17 cellular contexts compared by ENCODE assay signal in genomic region chr2:239387811-239388210, GRCh38. TPM values are rescaled to one million over a fixed set of nuclear protein-coding genes. Genes with fewer than 3 reads are reported as not detected.
DNase-seq lines count a peak whose midpoint lies in the region; ATAC-seq, FAIRE-seq and TF ChIP-seq lines count a peak whose summit lies in the region.
"Had no signal": no experiment of that assay in that cellular context is flagged by ENCODE, and none has a peak within 500 bp of the region (broad histone marks: within the 10 kb centered on the region; RNA-seq: fewer than 3 reads in every experiment).

No MANE protein-coding gene starts in this region.

- TF ChIP-seq RAD21 in IMR-90 (IDR thresholded peaks at IDR 0.05; ENCODE audit: low read length) (no peak), HepG2 (CRISPR knock-in tag; IDR thresholded peaks at IDR 0.05) (no peak)

- intact Hi-C loops in IMR-90 (cut with micrococcal nuclease) (no loop called here), HepG2 (cut with micrococcal nuclease; ENCODE audit: unreplicated experiment) (no loop called here), aorta (cut with DNase I) (no loop called here)

- no peak for TF ChIP-seq CTCF in IMR-90 (conservative IDR thresholded peaks at IDR 0.05; ENCODE audit: low read depth, low read length)
- no peak for TF ChIP-seq CTCF in HepG2 (CRISPR knock-in tag; IDR thresholded peaks at IDR 0.05)
- no peak for TF ChIP-seq CTCF in osteoblast (IDR thresholded peaks at IDR 0.05; ENCODE audit: extremely low read depth, low read depth, low read length)

- H3K79me2 ChIP-seq in HepG2 (ENCODE audit: insufficient read depth, low read length) (peaks cover 44% of the 10 kb centered on the region), osteoblast (ENCODE audit: insufficient read depth, low read length) (peaks cover 23% of the 10 kb centered on the region)

- in situ Hi-C loops in IMR-90 (cut with MboI; ENCODE audit: low sequenced_read_pairs) = no loop called here
- in situ Hi-C loops in HepG2 (cut with HindIII; ENCODE audit: extremely low pct_ligation_motif_present, low pct_unique_long_range_greater_than_20kb) = no loop called here

- ATAC-seq in IMR-90 (ENCODE audit: low read depth) (no peak), HepG2 (no peak), aorta (ENCODE audit: low FRiP score) (no peak), HG02642 (IDR thresholded peaks at IDR 0.05; ENCODE audit: poor library complexity, unreplicated experiment) (no peak)

- peaks cover 2% of the 10 kb centered on the region; the same call in 1 of the 2 replicates for H3K4me1 ChIP-seq in IMR-90 (ENCODE audit: control insufficient read depth, insufficient read depth, low read length)
- H3K4me1 ChIP-seq in HepG2 (ENCODE audit: insufficient read depth, low read length) = no peaks in the 10 kb centered on the region
- H3K4me1 ChIP-seq in osteoblast (ENCODE audit: insufficient read depth, low read length) = no peaks in the 10 kb centered on the region
- H3K4me1 ChIP-seq in aorta (ENCODE audit: control insufficient read depth in 1 of 2, insufficient read depth in 2 of 2, low read length in 2 of 2) = no peaks in the 10 kb centered on the region
- H3K4me1 ChIP-seq: HAP-1 had no signal

- no peak overlapping the region for H3K4ac ChIP-seq in IMR-90 (ENCODE audit: low read depth, low read length)

- FAIRE-seq in HepG2 (lab: Jason Lieb, UNC) = no peak
- FAIRE-seq: GM19239, H1, HTR-8/SVneo had no signal

- DNase-seq in IMR-90 = no peak
- DNase-seq in HepG2 (ENCODE audit: low spot score) = no peak
- DNase-seq in osteoblast (ENCODE audit: insufficient read length, low spot score, missing footprints) = peak; percentile 65
- peak; percentile 30 to 60 for DNase-seq in aorta
- DNase-seq in activated CD4-positive, CD25-positive, alpha-beta regulatory T cell treated with anti-CD3 and anti-CD28 coated beads, Interleukin-2, amount 50 U/mL, for 72 hours = no peak
- no peak for DNase-seq in GF-D8 (lab: John Stamatoyannopoulos, UW)
- DNase-seq: 8988T; CD4-positive, alpha-beta memory T cell; DMS153; DMS79; GDM1 had no signal

- H2BK120ac ChIP-seq in IMR-90 (ENCODE audit: low read depth, low read length) = no peak overlapping the region

- H2AFZ ChIP-seq in IMR-90 (replicated peaks; ENCODE audit: low read length, poor library complexity) (peak overlapping the region; percentile 51), HepG2 (ENCODE audit: low read length) (no peak overlapping the region), osteoblast (ENCODE audit: low read length) (no peak overlapping the region)

- H3K9me3 ChIP-seq in IMR-90 (ENCODE audit: control insufficient read depth, insufficient read depth, low read length) = no peaks in the 10 kb centered on the region
- no peaks in the 10 kb centered on the region for H3K9me3 ChIP-seq in HepG2 (ENCODE audit: low read length)
- no peaks in the 10 kb centered on the region for H3K9me3 ChIP-seq in osteoblast (ENCODE audit: low read depth, low read length)
- no peaks in the 10 kb centered on the region for H3K9me3 ChIP-seq in aorta (ENCODE audit: control insufficient read depth, low read length)
- H3K9me3 ChIP-seq: HAP-1 had no signal

- dilution Hi-C loops in IMR-90 (cut with HindIII; ENCODE audit: low sequenced_read_pairs, unreplicated experiment) = no loop called here

- H2AK9ac ChIP-seq in IMR-90 (replicated peaks; ENCODE audit: low read depth, low read length, poor library complexity) = no peak overlapping the region

- TF ChIP-seq POLR2A in IMR-90 (IDR thresholded peaks at IDR 0.05; ENCODE audit: low read depth, low read length) = no peak
- no peak for TF ChIP-seq POLR2A in HepG2 (IDR thresholded peaks at IDR 0.05; ENCODE audit: insufficient read depth in 1 of 2, low read depth in 2 of 2, low read length in 2 of 2)

- H4K91ac ChIP-seq in IMR-90 (ENCODE audit: insufficient read depth, low read depth, low read length) = no peak overlapping the region

- H3K27ac ChIP-seq in IMR-90 (ENCODE audit: insufficient read depth, low read length) = no peak overlapping the region
- H3K27ac ChIP-seq in HepG2 (ENCODE audit: extremely low read length, insufficient read depth, low read length) = no peak overlapping the region
- no peak overlapping the region for H3K27ac ChIP-seq in osteoblast (ENCODE audit: low read depth, low read length)
- H3K27ac ChIP-seq in aorta (ENCODE audit: low read depth in 1 of 2, low read length in 2 of 2) = no peak overlapping the region
- H3K27ac ChIP-seq: BLaER1 had no signal

- no peak overlapping the region for H3K23ac ChIP-seq in IMR-90 (ENCODE audit: low read depth, low read length)

- no peak overlapping the region for H3K56ac ChIP-seq in IMR-90 (ENCODE audit: extremely low read depth, insufficient read depth, low read length)

- peaks cover 16% of the 10 kb centered on the region for H3K9me1 ChIP-seq in IMR-90 (ENCODE audit: insufficient read depth, low read length)

- CTCF ChIA-PET in IMR-90 (lab: Yijun Ruan, JAX) (no interaction called here), HepG2 (lab: Yijun Ruan, JAX; ENCODE audit: low intra/inter-chr PET ratio, low total read pairs) (no interaction called here)

- no peak overlapping the region for H3K4me2 ChIP-seq in IMR-90 (ENCODE audit: low read depth, low read length)
- no peak overlapping the region for H3K4me2 ChIP-seq in HepG2 (ENCODE audit: low read depth, low read length)
- H3K4me2 ChIP-seq in osteoblast (ENCODE audit: insufficient read depth, low read length) = no peak overlapping the region
- H3K4me2 ChIP-seq: BLaER1 had no signal

- no peak overlapping the region for H4K5ac ChIP-seq in IMR-90 (ENCODE audit: low read depth, low read length)

- H4K20me1 ChIP-seq in IMR-90 (ENCODE audit: insufficient read depth, low read length) = peaks cover 65% of the 10 kb centered on the region
- H4K20me1 ChIP-seq in HepG2 (ENCODE audit: insufficient read depth, low read length) = peaks cover 27% of the 10 kb centered on the region; the same call in 1 of the 2 replicates
- H4K20me1 ChIP-seq in osteoblast (ENCODE audit: insufficient read depth, low read length) = peaks cover 24% of the 10 kb centered on the region

- peaks cover 18% of the 10 kb centered on the region for H3K36me3 ChIP-seq in IMR-90 (ENCODE audit: control insufficient read depth, insufficient read depth, low read length)
- H3K36me3 ChIP-seq in HepG2 (replicated peaks in 1 of 2; ENCODE audit: control insufficient read depth in 1 of 2, insufficient read depth in 2 of 2, low read length in 2 of 2) = peaks cover 5% of the 10 kb centered on the region in 2 experiments; a peak in 4 of 5 replicates
- no peaks in the 10 kb centered on the region for H3K36me3 ChIP-seq in osteoblast (ENCODE audit: insufficient read depth, low read length)
- no peaks in the 10 kb centered on the region for H3K36me3 ChIP-seq in aorta (ENCODE audit: control insufficient read depth in 1 of 2, insufficient read depth in 2 of 2, low read length in 1 of 2)
- H3K36me3 ChIP-seq: HAP-1 had no signal

- H3K4me3 ChIP-seq in IMR-90 (ENCODE audit: insufficient read depth, low read depth, low read length) = no peak overlapping the region
- no peak overlapping the region for H3K4me3 ChIP-seq in HepG2 (replicated peaks in 1 of 3; ENCODE audit: insufficient read depth in 1 of 3, low read depth in 2 of 3, low read length in 3 of 3)
- no peak overlapping the region for H3K4me3 ChIP-seq in osteoblast (ENCODE audit: insufficient read depth, low read length)
- H3K4me3 ChIP-seq in aorta (ENCODE audit: low read length in 2 of 2) = no peak overlapping the region
- H3K4me3 ChIP-seq: BLaER1, HAP-1 had no signal

- no peak overlapping the region for H2BK5ac ChIP-seq in IMR-90 (ENCODE audit: low read depth, low read length, poor library complexity, severe bottlenecking)

- H3K79me1 ChIP-seq in IMR-90 (ENCODE audit: low read depth in 1 of 2, low read length in 2 of 2) = peaks cover 35 to 80% of the 10 kb centered on the region in 2 experiments; a peak in 3 of 4 replicates

- H3K14ac ChIP-seq in IMR-90 (replicated peaks; ENCODE audit: low read depth, low read length) = no peak overlapping the region

- no CpG with 5 or more reads among the region's 17 CpGs for WGBS in IMR-90 (ENCODE audit: extremely low coverage in 2 of 2, insufficient read length in 1 of 2), 2 experiments
- WGBS in HepG2 (ENCODE audit: low lambda C conversion rate) = 93% methylated on average over 14 of the region's 17 CpGs
- WGBS in aorta, 2 donors = 96 to 97% methylated on average over 17 of the region's 17 CpGs

- POLR2A ChIA-PET in IMR-90 (lab: Charles Lee; ENCODE audit: unreplicated experiment) = no interaction called here
- POLR2A ChIA-PET in HepG2 (lab: Yijun Ruan, JAX) = no interaction called here

- no peak overlapping the region for H2AK5ac ChIP-seq in IMR-90 (ENCODE audit: low read depth, low read length)

- H3K9ac ChIP-seq in IMR-90 (ENCODE audit: low read depth, low read length) (no peak overlapping the region), HepG2 (ENCODE audit: insufficient read depth, low read depth, low read length) (no peak overlapping the region)
- H3K9ac ChIP-seq: BLaER1 had no signal

- BruUV-seq in IMR-90 (replicated peaks; lab: Mats Ljungman, UMichigan) (no TSS peak), HepG2 (replicated peaks; lab: Mats Ljungman, UMichigan) (no TSS peak)

- H3K18ac ChIP-seq in IMR-90 (ENCODE audit: low read depth, low read length) = no peak overlapping the region

- H3K27me3 ChIP-seq in IMR-90 (ENCODE audit: control insufficient read depth, insufficient read depth, low read length) = no peaks in the 10 kb centered on the region
- no peaks in the 10 kb centered on the region for H3K27me3 ChIP-seq in HepG2 (ENCODE audit: control insufficient read depth in 1 of 2, insufficient read depth in 2 of 2, low read length in 2 of 2)
- no peaks in the 10 kb centered on the region for H3K27me3 ChIP-seq in osteoblast (ENCODE audit: insufficient read depth, low read length)
- H3K27me3 ChIP-seq in aorta (ENCODE audit: control insufficient read depth in 1 of 2, insufficient read depth in 2 of 2, low read length in 1 of 2) = no peaks in the 10 kb centered on the region
- H3K27me3 ChIP-seq: BLaER1 had no signal

- no peak overlapping the region for H2BK20ac ChIP-seq in IMR-90 (ENCODE audit: low read depth, low read length)

- TF ChIP-seq EP300 in HepG2 (IDR thresholded peaks at IDR 0.05; ENCODE audit: low read depth in 2 of 2, low read length in 2 of 2) (no peak), HepG2 (CRISPR knock-in tag; IDR thresholded peaks at IDR 0.05; ENCODE audit: borderline replicate concordance) (no peak)

- no peak overlapping the region for H2BK15ac ChIP-seq in IMR-90 (ENCODE audit: low read depth, low read length)

- no peak overlapping the region for H4K8ac ChIP-seq in IMR-90 (ENCODE audit: low read depth in 2 of 2, low read length in 2 of 2)

RNA-seq across cellular contexts. Expression of gene HDAC4, which starts 13.0 kb away (rescaled TPM):
- total RNA-seq in IMR-90 (2012; rRNA removed) (3.3 and 7.2 TPM in 2 replicates), HepG2 (2016; rRNA removed; fragmentation: Illumina TruSeq; extraction: Trizol) (9.1 and 10.1 TPM in 2 replicates), osteoblast (23.3 and 30.8 TPM in 2 replicates), aorta (10 to 100 TPM; 50.7 to 75.5 TPM)
- polyA plus RNA-seq in IMR-90 (2012; rRNA removed) (4.1 and 7.4 TPM in 2 replicates), HepG2 (2011; rRNA removed) (11.5 and 11.9 TPM in 2 replicates), aorta (1 to 10 TPM; 6.8 to 9.6 TPM)
- 1.3 and 7.1 TPM in 2 replicates for polyA plus RNA-seq in IMR-90 (2012; cell fraction: cytosol; rRNA removed)
- 24.5 and 34.9 TPM in 2 replicates for polyA plus RNA-seq in IMR-90 (2012; cell fraction: nucleus; rRNA removed; ENCODE audit: low replicate concordance)
- total RNA-seq in HepG2 (2016; cell fraction: cytosol; rRNA removed; fragmentation: Illumina TruSeq; extraction: Trizol; ENCODE audit: low read depth) = 19.0 and 23.2 TPM in 2 replicates
- total RNA-seq in HepG2 (2016; cell fraction: insoluble cytoplasmic fraction; rRNA removed; fragmentation: Illumina TruSeq; extraction: Trizol) = 8.7 and 10.2 TPM in 2 replicates
- 8.0 and 11.2 TPM in 2 replicates for total RNA-seq in HepG2 (2016; cell fraction: membrane; rRNA removed; fragmentation: Illumina TruSeq; extraction: Trizol)
- total RNA-seq in HepG2 (2016; cell fraction: nucleus; rRNA removed; fragmentation: Illumina TruSeq; extraction: Trizol) = 14.9 and 20.4 TPM in 2 replicates
- 6.8 and 7.6 TPM in 2 replicates for polyA plus RNA-seq in HepG2 (2011; cell fraction: cytosol; rRNA removed)
- 60.5 and 78.4 TPM in 2 replicates for polyA plus RNA-seq in HepG2 (2011; cell fraction: nucleus; rRNA removed)
- polyA plus RNA-seq in HepG2 (2012) = 8.7 and 10.7 TPM in 2 replicates
- 0.57 and 0.92 TPM in 2 replicates for polyA plus RNA-seq in HepG2 (2016; cell fraction: cytosol; fragmentation: Illumina TruSeq; extraction: Trizol; ENCODE audit: low read depth)
- 5.1 and 7.0 TPM in 2 replicates for polyA plus RNA-seq in HepG2 (2016; cell fraction: insoluble cytoplasmic fraction; fragmentation: Illumina TruSeq; extraction: Trizol; ENCODE audit: low read depth)
- 1.6 and 2.5 TPM in 2 replicates for polyA plus RNA-seq in HepG2 (2016; cell fraction: membrane; fragmentation: Illumina TruSeq; extraction: Trizol; ENCODE audit: low read depth)
- 12.4 and 16.1 TPM in 2 replicates for polyA plus RNA-seq in HepG2 (2016; cell fraction: nucleus; fragmentation: Illumina TruSeq; extraction: Trizol; ENCODE audit: insufficient read depth, low read depth)
- polyA minus RNA-seq in HepG2 (2011; rRNA and poly(A)+ RNA removed; ENCODE audit: low replicate concordance) = 27.5 and 29.0 TPM in 2 replicates
- polyA minus RNA-seq in HepG2 (2011; cell fraction: cytosol; rRNA and poly(A)+ RNA removed) = 10.9 and 14.4 TPM in 2 replicates
- polyA minus RNA-seq in HepG2 (2011; cell fraction: nucleus; rRNA and poly(A)+ RNA removed) = 64.9 and 80.1 TPM in 2 replicates

Comparison
In these comparisons a context has a peak if more than half of its experiments do, and no peak if none do; other contexts are left out.
1. DNase-seq: peak in osteoblast (single experiment) and aorta (2 of 2); none in IMR-90 (single experiment), HepG2 (single experiment), activated CD4-positive, CD25-positive, alpha-beta regulatory T cell treated with anti-CD3 and anti-CD28 coated beads, Interleukin-2, amount 50 U/mL, for 72 hours (single experiment) and GF-D8 (single experiment).